In the genomic region with DNA sequence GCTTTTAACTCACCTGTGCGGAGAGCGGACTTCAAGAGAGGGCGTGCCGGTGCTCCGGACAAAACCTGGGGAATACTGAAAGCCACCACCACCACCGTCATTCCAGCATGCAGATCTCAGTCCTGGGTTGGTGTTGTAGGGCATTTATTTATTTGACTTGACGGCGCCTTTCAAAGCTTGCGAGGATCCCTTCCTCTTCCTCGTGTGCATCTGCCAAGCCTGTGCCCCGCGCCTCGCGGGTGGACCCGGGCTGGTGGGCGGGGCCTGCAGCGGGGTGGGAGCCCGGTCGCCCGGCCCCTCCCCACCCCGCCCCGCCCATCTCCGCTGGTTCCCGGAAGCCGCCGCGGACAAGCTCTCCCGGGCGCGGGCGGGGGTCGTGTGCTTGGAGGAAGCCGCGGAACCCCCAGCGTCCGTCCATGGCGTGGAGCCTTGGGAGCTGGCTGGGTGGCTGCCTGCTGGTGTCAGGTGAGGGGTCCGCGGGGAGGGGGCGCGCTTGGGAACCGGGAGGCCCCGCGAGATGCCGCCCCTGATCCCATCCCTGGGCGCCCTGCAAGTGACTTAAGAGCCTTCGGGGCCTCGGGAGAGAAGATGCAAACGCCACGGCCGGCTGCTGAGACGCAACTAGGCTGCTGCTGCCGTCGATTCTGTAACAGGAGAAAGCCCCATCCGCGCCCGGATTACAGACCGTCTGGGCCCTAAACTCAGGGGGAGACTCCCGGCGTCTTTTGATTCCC, we compare ENCODE assay signal across 1 cellular context.
TF ChIP-seq lines count a peak whose summit lies in the region.

Gene IL10RB, plus strand, starts transcription at position 318 of the 734 bp plus-strand sequence. Its CDS starts 99 bp downstream, at position 417.

TF ChIP-seq in GM12878, 131 proteins besides CTCF, POLR2A, EP300 and RAD21 (continued from another document and continues in another):
- TF ChIP-seq, protein P1, sequence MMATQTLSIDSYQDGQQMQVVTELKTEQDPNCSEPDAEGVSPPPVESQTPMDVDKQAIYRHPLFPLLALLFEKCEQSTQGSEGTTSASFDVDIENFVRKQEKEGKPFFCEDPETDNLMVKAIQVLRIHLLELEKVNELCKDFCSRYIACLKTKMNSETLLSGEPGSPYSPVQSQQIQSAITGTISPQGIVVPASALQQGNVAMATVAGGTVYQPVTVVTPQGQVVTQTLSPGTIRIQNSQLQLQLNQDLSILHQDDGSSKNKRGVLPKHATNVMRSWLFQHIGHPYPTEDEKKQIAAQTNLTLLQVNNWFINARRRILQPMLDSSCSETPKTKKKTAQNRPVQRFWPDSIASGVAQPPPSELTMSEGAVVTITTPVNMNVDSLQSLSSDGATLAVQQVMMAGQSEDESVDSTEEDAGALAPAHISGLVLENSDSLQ (IDR thresholded peaks at IDR 0.05): no peak
- TF ChIP-seq SMAD1 (IDR thresholded peaks at IDR 0.05; ENCODE audit: low read depth, partially characterized antibody): no peak
- no peak for TF ChIP-seq PAX8 (IDR thresholded peaks at IDR 0.05)
- no peak for TF ChIP-seq FOXM1 (IDR thresholded peaks at IDR 0.05; ENCODE audit: low read depth, low read length)
- TF ChIP-seq EED (IDR thresholded peaks at IDR 0.05; ENCODE audit: low read depth): no peak
- no peak for TF ChIP-seq FOXK2 (IDR thresholded peaks at IDR 0.05)
- TF ChIP-seq SMARCA5 (IDR thresholded peaks at IDR 0.05): peak; percentile 56
- TF ChIP-seq MYB (IDR thresholded peaks at IDR 0.05; ENCODE audit: borderline replicate concordance, low read depth, low read length): no peak
- TF ChIP-seq KAT2A (conservative IDR thresholded peaks at IDR 0.05; ENCODE audit: control insufficient read depth, low read depth, low read length): no peak
- no peak for TF ChIP-seq BMI1 (IDR thresholded peaks at IDR 0.05; ENCODE audit: borderline replicate concordance)
- TF ChIP-seq FOS (IDR thresholded peaks at IDR 0.05; ENCODE audit: borderline replicate concordance, extremely low read depth, insufficient read length): no peak
- no peak for TF ChIP-seq NR2C1 (IDR thresholded peaks at IDR 0.05)
- no peak for TF ChIP-seq CREM (IDR thresholded peaks at IDR 0.05; ENCODE audit: low read depth)
- TF ChIP-seq WRNIP1 (IDR thresholded peaks at IDR 0.05; ENCODE audit: borderline replicate concordance, low read depth, low read length): no peak
- peak; percentile 64 for TF ChIP-seq IKZF1 (conservative IDR thresholded peaks at IDR 0.05)
- TF ChIP-seq, protein P2, sequence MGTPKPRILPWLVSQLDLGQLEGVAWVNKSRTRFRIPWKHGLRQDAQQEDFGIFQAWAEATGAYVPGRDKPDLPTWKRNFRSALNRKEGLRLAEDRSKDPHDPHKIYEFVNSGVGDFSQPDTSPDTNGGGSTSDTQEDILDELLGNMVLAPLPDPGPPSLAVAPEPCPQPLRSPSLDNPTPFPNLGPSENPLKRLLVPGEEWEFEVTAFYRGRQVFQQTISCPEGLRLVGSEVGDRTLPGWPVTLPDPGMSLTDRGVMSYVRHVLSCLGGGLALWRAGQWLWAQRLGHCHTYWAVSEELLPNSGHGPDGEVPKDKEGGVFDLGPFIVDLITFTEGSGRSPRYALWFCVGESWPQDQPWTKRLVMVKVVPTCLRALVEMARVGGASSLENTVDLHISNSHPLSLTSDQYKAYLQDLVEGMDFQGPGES (IDR thresholded peaks at IDR 0.05): no peak
- TF ChIP-seq RB1 (IDR thresholded peaks at IDR 0.05; ENCODE audit: borderline replicate concordance): no peak; the same call in 1 of the 2 replicates
- no peak for TF ChIP-seq STAT3 (IDR thresholded peaks at IDR 0.05; ENCODE audit: low read depth, low read length)
- TF ChIP-seq TAF1 (IDR thresholded peaks at IDR 0.05; ENCODE audit: borderline replicate concordance, low read depth, low read length): no peak; the same call in 1 of the 2 replicates
- 0 out of 2 replicates have a peak, but pooled peaks have one; percentile 9 for TF ChIP-seq YY1 (IDR thresholded peaks at IDR 0.05; ENCODE audit: low read depth, low read length)
- TF ChIP-seq ZBED1 (IDR thresholded peaks at IDR 0.05; ENCODE audit: borderline replicate concordance): peak; percentile 45; the same call in 1 of the 2 replicates
- no peak for TF ChIP-seq CBFB (IDR thresholded peaks at IDR 0.05; ENCODE audit: low read depth)
- no peak for TF ChIP-seq CBX5 (IDR thresholded peaks at IDR 0.05; ENCODE audit: low read depth)
- no peak for TF ChIP-seq TBL1XR1 (IDR thresholded peaks at IDR 0.05; ENCODE audit: low read depth, low read length)
- no peak for TF ChIP-seq BHLHE40 (IDR thresholded peaks at IDR 0.05; ENCODE audit: borderline replicate concordance in 1 of 2, low read depth in 2 of 2, low read length in 1 of 2)
- no peak for TF ChIP-seq NRF1 (conservative IDR thresholded peaks at IDR 0.05; ENCODE audit: low read depth, low read length)
- TF ChIP-seq ZNF622 (IDR thresholded peaks at IDR 0.05): no peak
- no peak for TF ChIP-seq CBX3 (IDR thresholded peaks at IDR 0.05; ENCODE audit: borderline replicate concordance, low read depth)
- TF ChIP-seq, protein P3, sequence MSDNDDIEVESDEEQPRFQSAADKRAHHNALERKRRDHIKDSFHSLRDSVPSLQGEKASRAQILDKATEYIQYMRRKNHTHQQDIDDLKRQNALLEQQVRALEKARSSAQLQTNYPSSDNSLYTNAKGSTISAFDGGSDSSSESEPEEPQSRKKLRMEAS (IDR thresholded peaks at IDR 0.05; ENCODE audit: low read depth, low read length): no peak
- no peak for TF ChIP-seq CHD4 (IDR thresholded peaks at IDR 0.05)
- peak; percentile 66 for TF ChIP-seq MEF2B (IDR thresholded peaks at IDR 0.05; ENCODE audit: partially characterized antibody, poor library complexity, severe bottlenecking)
- no peak for TF ChIP-seq ZNF384 (IDR thresholded peaks at IDR 0.05; ENCODE audit: borderline replicate concordance, low read depth, low read length)
- peak; percentile 56; the same call in 1 of the 2 replicates for TF ChIP-seq PML (IDR thresholded peaks at IDR 0.05; ENCODE audit: low read length)
- TF ChIP-seq KLF5 (IDR thresholded peaks at IDR 0.05; ENCODE audit: partially characterized antibody): no peak
- no peak for TF ChIP-seq CEBPB (IDR thresholded peaks at IDR 0.05; ENCODE audit: borderline replicate concordance in 1 of 2, low read depth in 2 of 2, low read length in 2 of 2)
- no peak for TF ChIP-seq SMC3 (IDR thresholded peaks at IDR 0.05; ENCODE audit: borderline replicate concordance, low read length)
- TF ChIP-seq ZBTB4 (CRISPR knock-in tag; IDR thresholded peaks at IDR 0.05): no peak; the same call in 1 of the 2 replicates
- TF ChIP-seq SIN3A (IDR thresholded peaks at IDR 0.05; ENCODE audit: low read depth, low read length): no peak; the same call in none of the 2 replicates
- no peak for TF ChIP-seq NFYA (IDR thresholded peaks at IDR 0.05; ENCODE audit: borderline replicate concordance, low read depth, low read length)
- no peak; the same call in 2 of the 3 replicates for TF ChIP-seq POU2F2 (IDR thresholded peaks at IDR 0.05; ENCODE audit: borderline replicate concordance, low read depth, low read length)
- 0 out of 2 replicates have a peak, but pooled peaks have one; percentile 6 for TF ChIP-seq ATF7 (IDR thresholded peaks at IDR 0.05; ENCODE audit: low read depth)
- no peak for TF ChIP-seq MTA2 (IDR thresholded peaks at IDR 0.05; ENCODE audit: low read depth)
- TF ChIP-seq MLLT1 (IDR thresholded peaks at IDR 0.05): no peak
- TF ChIP-seq IRF5 (IDR thresholded peaks at IDR 0.05; ENCODE audit: borderline replicate concordance): no peak
- TF ChIP-seq, protein P4, sequence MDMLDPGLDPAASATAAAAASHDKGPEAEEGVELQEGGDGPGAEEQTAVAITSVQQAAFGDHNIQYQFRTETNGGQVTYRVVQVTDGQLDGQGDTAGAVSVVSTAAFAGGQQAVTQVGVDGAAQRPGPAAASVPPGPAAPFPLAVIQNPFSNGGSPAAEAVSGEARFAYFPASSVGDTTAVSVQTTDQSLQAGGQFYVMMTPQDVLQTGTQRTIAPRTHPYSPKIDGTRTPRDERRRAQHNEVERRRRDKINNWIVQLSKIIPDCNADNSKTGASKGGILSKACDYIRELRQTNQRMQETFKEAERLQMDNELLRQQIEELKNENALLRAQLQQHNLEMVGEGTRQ (IDR thresholded peaks at IDR 0.05; ENCODE audit: borderline replicate concordance, low read depth, low read length): no peak
- TF ChIP-seq SREBF2 (IDR thresholded peaks at IDR 0.05; ENCODE audit: low read length): no peak
- no peak for TF ChIP-seq TCF7 (IDR thresholded peaks at IDR 0.05; ENCODE audit: borderline replicate concordance)
- no peak for TF ChIP-seq ZZZ3 (IDR thresholded peaks at IDR 0.05; ENCODE audit: control insufficient read depth, insufficient read length, low read depth)
- no peak for TF ChIP-seq KDM1A (IDR thresholded peaks at IDR 0.05; ENCODE audit: borderline replicate concordance)
- no peak for TF ChIP-seq SUZ12 (IDR thresholded peaks at IDR 0.05; ENCODE audit: unreplicated experiment)
- TF ChIP-seq BACH1 (IDR thresholded peaks at IDR 0.05; ENCODE audit: borderline replicate concordance): peak; percentile 68
- no peak for TF ChIP-seq ESRRA (IDR thresholded peaks at IDR 0.05; ENCODE audit: low read length)
- TF ChIP-seq NR2F1 (conservative IDR thresholded peaks at IDR 0.05): peak; percentile 15
- TF ChIP-seq RBBP5 (conservative IDR thresholded peaks at IDR 0.05): no peak
- peak; percentile 85; the same call in 1 of the 2 replicates for TF ChIP-seq POLR2AphosphoS5 (IDR thresholded peaks at IDR 0.05; ENCODE audit: low read length)
- TF ChIP-seq ZNF274 (IDR thresholded peaks at IDR 0.05; ENCODE audit: insufficient read depth, insufficient read length): no peak
- peak; percentile 54; the same call in 1 of the 2 replicates for TF ChIP-seq ELK1 (IDR thresholded peaks at IDR 0.05; ENCODE audit: low read depth, low read length)
- peak; percentile 75 for TF ChIP-seq LARP7 (IDR thresholded peaks at IDR 0.05)
- TF ChIP-seq MTA3 (IDR thresholded peaks at IDR 0.05; ENCODE audit: borderline replicate concordance, low read length): peak; percentile 3; the same call in 1 of the 2 replicates
- no peak for TF ChIP-seq ZSCAN29 (IDR thresholded peaks at IDR 0.05)
- 0 out of 2 replicates have a peak, but pooled peaks have one; percentile 18 for TF ChIP-seq TCF3 (IDR thresholded peaks at IDR 0.05; ENCODE audit: borderline replicate concordance, insufficient read depth, low read depth, low read length)
- peak; percentile 88 for TF ChIP-seq GATAD2B (conservative IDR thresholded peaks at IDR 0.05; ENCODE audit: low read depth)
- TF ChIP-seq SIX5 (IDR thresholded peaks at IDR 0.05; ENCODE audit: low read depth, low read length, severe bottlenecking): no peak
- no peak for TF ChIP-seq ZNF207 (IDR thresholded peaks at IDR 0.05; ENCODE audit: borderline replicate concordance)
